9 cellular contexts compared by ENCODE assay signal in the genomic region with DNA sequence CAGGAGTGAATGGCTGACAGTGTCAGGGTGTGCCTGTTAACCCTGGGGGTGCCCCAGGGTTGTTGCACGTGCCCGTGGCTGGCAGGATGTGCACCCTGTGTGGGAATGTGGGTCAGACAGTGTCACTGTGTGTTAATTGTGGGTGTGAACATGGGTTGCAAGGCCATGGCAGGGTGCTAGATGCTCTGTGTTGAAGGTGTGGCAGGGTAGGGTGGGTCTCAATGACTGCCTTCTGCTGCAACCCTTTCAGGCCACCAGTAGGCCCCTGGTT. TPM values are rescaled to one million over a fixed set of nuclear protein-coding genes. Genes with fewer than 3 reads are reported as not detected.
A peak's percentile ranks its signal among the peaks of the same experiment; 100 is the strongest.
DNase-seq lines count a peak whose midpoint lies in the region; ATAC-seq and TF ChIP-seq lines count a peak whose summit lies in the region.
"Had no signal": no experiment of that assay in that cellular context is flagged by ENCODE, and none has a peak within 500 bp of the region (broad histone marks: within the 10 kb centered on the region; RNA-seq: fewer than 3 reads in every experiment).

No MANE protein-coding gene starts in this region.

- TF ChIP-seq CTCF in brain (conservative IDR thresholded peaks at IDR 0.05) (no peak), natural killer cell (IDR thresholded peaks at IDR 0.05) (no peak)

- no peaks in the 10 kb centered on the region for H3K9me3 ChIP-seq in CD8-positive, alpha-beta memory T cell (ENCODE audit: low read length)

- H3K4me3 ChIP-seq in CD8-positive, alpha-beta memory T cell (ENCODE audit: low read length): peak overlapping the region; percentile 2
- H3K4me3 ChIP-seq: neural progenitor cell had no signal

- DNase-seq in CD8-positive, alpha-beta memory T cell: peak in 4 of 5 donors; percentile 50 to 83 (median 68)
- DNase-seq in NCI-H460 (ENCODE audit: extremely low read depth, low read depth) (peak; percentile 27), natural killer cell (peak; percentile 71), nucleus accumbens (lab: John Stamatoyannopoulos, UW) (no peak), NCI-H1694 (lab: John Stamatoyannopoulos, UW) (no peak)

- intact Hi-C loops in natural killer cell (cut with micrococcal nuclease): loop anchor here (1.0 kb wide), 3 partner anchors 8 to 106 kb away; a partner anchor contains a TSS

- H3K4me1 ChIP-seq in CD8-positive, alpha-beta memory T cell (ENCODE audit: insufficient read depth, low read length): peaks cover 40% of the 10 kb centered on the region

- peak overlapping the region; percentile 22 for H3K27ac ChIP-seq in CD8-positive, alpha-beta memory T cell (ENCODE audit: low read depth, low read length)
- H3K27ac ChIP-seq: neural progenitor cell had no signal

- peaks cover 38 to 51% (median 40%) of the 10 kb centered on the region in 3 donors for H3K4me1 Mint-ChIP-seq in CD8-positive, alpha-beta memory T cell
- peaks cover 29% of the 10 kb centered on the region for H3K4me1 Mint-ChIP-seq in brain
- H3K4me1 Mint-ChIP-seq in natural killer cell: peaks cover 19 to 40% of the 10 kb centered on the region in 2 donors

- no peaks in the 10 kb centered on the region for H3K27me3 ChIP-seq in CD8-positive, alpha-beta memory T cell (ENCODE audit: insufficient read depth, low read length, poor library complexity, severe bottlenecking)

- H3K9me3 Mint-ChIP-seq in CD8-positive, alpha-beta memory T cell: no peaks in the 10 kb centered on the region
- peaks cover 0 to 13% (median 0%) of the 10 kb centered on the region in 5 experiments for H3K9me3 Mint-ChIP-seq in brain
- no peaks in the 10 kb centered on the region for H3K9me3 Mint-ChIP-seq in natural killer cell
- H3K9me3 Mint-ChIP-seq: neural progenitor cell had no signal

- peak; percentile 85 to 93 (median 91) for ATAC-seq in natural killer cell
- ATAC-seq in GM21529 (IDR thresholded peaks at IDR 0.05; ENCODE audit: unreplicated experiment): no peak
- ATAC-seq in HG02870 (IDR thresholded peaks at IDR 0.05; ENCODE audit: unreplicated experiment): no peak

- CTCF ChIA-PET in CD8-positive, alpha-beta memory T cell (lab: Charles Lee): no interaction called here

- H3K4me3 Mint-ChIP-seq in CD8-positive, alpha-beta memory T cell: peak overlapping the region in 6 of 7 donors; percentile 35 to 70 (median 58)
- H3K4me3 Mint-ChIP-seq in brain (peak overlapping the region in 1 of 5 experiments; percentile 23), natural killer cell (peak overlapping the region; percentile 1)

- no peaks in the 10 kb centered on the region for H3K36me3 ChIP-seq in CD8-positive, alpha-beta memory T cell (ENCODE audit: insufficient read depth, low read length)
- H3K36me3 ChIP-seq: neural progenitor cell had no signal

- H3K36me3 Mint-ChIP-seq in CD8-positive, alpha-beta memory T cell: peaks cover 0 to 6% (median 0%) of the 10 kb centered on the region in 3 donors
- H3K36me3 Mint-ChIP-seq in brain (no peaks in the 10 kb centered on the region), natural killer cell (no peaks in the 10 kb centered on the region)
- H3K36me3 Mint-ChIP-seq: neural progenitor cell had no signal

- POLR2A ChIA-PET in CD8-positive, alpha-beta memory T cell (lab: Charles Lee): no interaction called here

- peak overlapping the region; percentile 79 to 94 (median 92) for H3K27ac Mint-ChIP-seq in CD8-positive, alpha-beta memory T cell
- peak overlapping the region in 4 of 5 experiments; percentile 58 to 87 (median 70) for H3K27ac Mint-ChIP-seq in brain
- peak overlapping the region; percentile 19 to 74 for H3K27ac Mint-ChIP-seq in natural killer cell

- peaks cover 0 to 3% of the 10 kb centered on the region in 2 donors for H3K27me3 Mint-ChIP-seq in CD8-positive, alpha-beta memory T cell
- H3K27me3 Mint-ChIP-seq in brain: peaks cover 6% of the 10 kb centered on the region
- peaks cover 7 to 8% of the 10 kb centered on the region in 2 donors for H3K27me3 Mint-ChIP-seq in natural killer cell (ENCODE audit: low read depth in 2 of 2)

RNA-seq across cellular contexts. Expression of a gene that starts 8.3 kb away (rescaled TPM):
- total RNA-seq in CD8-positive, alpha-beta memory T cell: 1 to 10 TPM; 1.5 to 1.7 TPM
- 2.3 TPM for polyA plus RNA-seq in CD8-positive, alpha-beta memory T cell
- total RNA-seq in NCI-H460 (2014; rRNA removed; shearing (Covaris generic)): 18.7 and 23.9 TPM in 2 replicates
- polyA plus RNA-seq in NCI-H460 (2014; cell fraction: nucleus; rRNA removed): 76.7 and 81.0 TPM in 2 replicates
- 3.2 TPM for polyA plus RNA-seq in brain (ENCODE audit: insufficient read depth, low read depth, low replicate concordance)
- 1 to 10 TPM; 1.3 to 7.9 (median 2.5) TPM for total RNA-seq in natural killer cell

RNA-seq across cellular contexts. Expression of a gene that starts 11.1 kb away (rescaled TPM):
- total RNA-seq in CD8-positive, alpha-beta memory T cell: 1 to 10 TPM; 2.9 to 3.1 TPM
- polyA plus RNA-seq in CD8-positive, alpha-beta memory T cell: 18.9 TPM
- not detected in 2 replicates for total RNA-seq in NCI-H460 (2014; rRNA removed; shearing (Covaris generic))
- not detected in 2 replicates for polyA plus RNA-seq in NCI-H460 (2014; cell fraction: nucleus; rRNA removed)
- 14.3 TPM for polyA plus RNA-seq in brain (ENCODE audit: insufficient read depth, low read depth, low replicate concordance)
- total RNA-seq in natural killer cell: under 1 TPM; 0.23 to 0.40 (median 0.32) TPM

RNA-seq across cellular contexts. Expression of a gene that starts 16.9 kb away (rescaled TPM):
- total RNA-seq in CD8-positive, alpha-beta memory T cell: 10 to 100 TPM; 66.1 to 66.5 TPM
- 76.4 TPM for polyA plus RNA-seq in CD8-positive, alpha-beta memory T cell
- total RNA-seq in NCI-H460 (2014; rRNA removed; shearing (Covaris generic)): 35.3 and 44.2 TPM in 2 replicates
- 63.0 and 70.1 TPM in 2 replicates for polyA plus RNA-seq in NCI-H460 (2014; cell fraction: nucleus; rRNA removed)
- 67.0 TPM for polyA plus RNA-seq in brain (ENCODE audit: insufficient read depth, low read depth, low replicate concordance)
- total RNA-seq in natural killer cell: 10 to 100 TPM; 48.1 to 55.6 (median 48.2) TPM

RNA-seq across cellular contexts. Expression of a gene that starts 19.5 kb away (rescaled TPM):
- total RNA-seq in CD8-positive, alpha-beta memory T cell: 10 to 100 TPM; 11.1 to 13.0 TPM
- 13.3 TPM for polyA plus RNA-seq in CD8-positive, alpha-beta memory T cell
- total RNA-seq in NCI-H460 (2014; rRNA removed; shearing (Covaris generic)): 15.0 and 16.9 TPM in 2 replicates
- 37.5 and 38.1 TPM in 2 replicates for polyA plus RNA-seq in NCI-H460 (2014; cell fraction: nucleus; rRNA removed)
- 89.5 TPM for polyA plus RNA-seq in brain (ENCODE audit: insufficient read depth, low read depth, low replicate concordance)
- total RNA-seq in natural killer cell: 1 to 10 TPM; 2.0 to 4.2 (median 2.5) TPM

RNA-seq across cellular contexts. Expression of a gene that starts 36.3 kb away (rescaled TPM):
- not detected for total RNA-seq in CD8-positive, alpha-beta memory T cell
- not detected for polyA plus RNA-seq in CD8-positive, alpha-beta memory T cell
- 0.32 and 0.40 TPM in 2 replicates for total RNA-seq in NCI-H460 (2014; rRNA removed; shearing (Covaris generic))
- polyA plus RNA-seq in NCI-H460 (2014; cell fraction: nucleus; rRNA removed): 0.10 TPM in 1 of 2 replicates, not detected in the other
- polyA plus RNA-seq in brain (ENCODE audit: insufficient read depth, low read depth, low replicate concordance): 54.6 TPM
- total RNA-seq in natural killer cell: not detected

Comparison
In these comparisons a context has a peak if more than half of its experiments do, and no peak if none do; other contexts are left out.
1. DNase-seq: peak in CD8-positive, alpha-beta memory T cell (4 of 5), NCI-H460 (single experiment) and natural killer cell (single experiment); none in nucleus accumbens (0 of 56) and NCI-H1694 (single experiment).
2. ATAC-seq: peak in natural killer cell (3 of 3); none in GM21529 (single experiment) and HG02870 (single experiment).
3. Peak in every context shown above with its lines, with median percentiles within 50 percentile points of each other: H3K27ac Mint-ChIP-seq.